Comparison of ENCODE assay signal across 2 cellular contexts in the genomic region with DNA sequence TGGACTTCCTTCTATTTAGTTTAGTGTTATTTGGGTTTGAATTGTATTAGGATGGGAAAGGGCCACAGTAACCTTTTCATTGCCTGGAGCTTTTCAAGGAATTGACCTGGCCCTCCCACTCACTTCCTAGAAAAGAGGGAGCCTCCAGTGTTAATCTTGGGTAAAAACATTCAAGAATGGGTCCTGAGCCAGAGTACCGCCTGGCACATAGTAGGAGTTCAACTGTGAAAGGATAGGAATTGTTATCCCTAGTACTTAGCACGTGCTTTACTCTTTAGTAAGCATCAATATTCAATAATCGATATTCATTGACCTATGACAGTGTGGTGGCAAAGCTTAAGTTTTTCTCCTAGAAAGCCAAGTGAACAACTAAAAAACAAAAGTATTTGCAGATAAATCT.
A peak's percentile ranks its signal among the peaks of the same experiment; 100 is the strongest.
TF ChIP-seq lines count a peak whose summit lies in the region.

No MANE protein-coding gene starts in this region.

TF ChIP-seq in HCT116, 20 proteins besides CTCF, POLR2A, EP300 and RAD21:
- no peak for TF ChIP-seq SRF (IDR thresholded peaks at IDR 0.05; ENCODE audit: low read depth)
- no peak for TF ChIP-seq JUND (IDR thresholded peaks at IDR 0.05)
- TF ChIP-seq TCF7L2 (IDR thresholded peaks at IDR 0.05; ENCODE audit: borderline replicate concordance, extremely low read depth, insufficient read depth, insufficient read length), result no peak
- no peak for TF ChIP-seq CEBPB (IDR thresholded peaks at IDR 0.05; ENCODE audit: low read depth)
- TF ChIP-seq, protein P1, sequence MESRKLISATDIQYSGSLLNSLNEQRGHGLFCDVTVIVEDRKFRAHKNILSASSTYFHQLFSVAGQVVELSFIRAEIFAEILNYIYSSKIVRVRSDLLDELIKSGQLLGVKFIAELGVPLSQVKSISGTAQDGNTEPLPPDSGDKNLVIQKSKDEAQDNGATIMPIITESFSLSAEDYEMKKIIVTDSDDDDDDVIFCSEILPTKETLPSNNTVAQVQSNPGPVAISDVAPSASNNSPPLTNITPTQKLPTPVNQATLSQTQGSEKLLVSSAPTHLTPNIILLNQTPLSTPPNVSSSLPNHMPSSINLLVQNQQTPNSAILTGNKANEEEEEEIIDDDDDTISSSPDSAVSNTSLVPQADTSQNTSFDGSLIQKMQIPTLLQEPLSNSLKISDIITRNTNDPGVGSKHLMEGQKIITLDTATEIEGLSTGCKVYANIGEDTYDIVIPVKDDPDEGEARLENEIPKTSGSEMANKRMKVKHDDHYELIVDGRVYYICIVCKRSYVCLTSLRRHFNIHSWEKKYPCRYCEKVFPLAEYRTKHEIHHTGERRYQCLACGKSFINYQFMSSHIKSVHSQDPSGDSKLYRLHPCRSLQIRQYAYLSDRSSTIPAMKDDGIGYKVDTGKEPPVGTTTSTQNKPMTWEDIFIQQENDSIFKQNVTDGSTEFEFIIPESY (IDR thresholded peaks at IDR 0.05; ENCODE audit: extremely low read depth, insufficient replicate concordance, low read length), result no peak
- TF ChIP-seq EZH2phosphoT487 (IDR thresholded peaks at IDR 0.05; ENCODE audit: borderline replicate concordance), result no peak
- TF ChIP-seq, protein P2, sequence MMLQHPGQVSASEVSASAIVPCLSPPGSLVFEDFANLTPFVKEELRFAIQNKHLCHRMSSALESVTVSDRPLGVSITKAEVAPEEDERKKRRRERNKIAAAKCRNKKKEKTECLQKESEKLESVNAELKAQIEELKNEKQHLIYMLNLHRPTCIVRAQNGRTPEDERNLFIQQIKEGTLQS (IDR thresholded peaks at IDR 0.05), result no peak

TF ChIP-seq in K562, 482 proteins besides CTCF, POLR2A, EP300 and RAD21:
- no peak for TF ChIP-seq ZNF764 (CRISPR knock-in tag; IDR thresholded peaks at IDR 0.05; ENCODE audit: low read depth)
- 0 out of 2 replicates have a peak, but pooled peaks have one; percentile 17 for TF ChIP-seq ARID1B (IDR thresholded peaks at IDR 0.05)
- no peak for TF ChIP-seq MECOM (CRISPR knock-in tag; IDR thresholded peaks at IDR 0.05)
- TF ChIP-seq SOX6 (IDR thresholded peaks at IDR 0.05), result no peak
- TF ChIP-seq BRF1 (IDR thresholded peaks at IDR 0.05; ENCODE audit: borderline replicate concordance, extremely low read depth, insufficient read length), result no peak
- no peak for TF ChIP-seq POLR2H (tag; IDR thresholded peaks at IDR 0.05; ENCODE audit: low read depth)
- 0 out of 2 replicates have a peak, but pooled peaks have one; percentile 17 for TF ChIP-seq STAT5A (IDR thresholded peaks at IDR 0.05; ENCODE audit: borderline replicate concordance, low read length)
- no peak for TF ChIP-seq FOSL1 (tag; conservative IDR thresholded peaks at IDR 0.05)
- no peak for TF ChIP-seq BRD4 (IDR thresholded peaks at IDR 0.05)
- TF ChIP-seq SRSF7 (optimal IDR thresholded peaks at IDR 0.05; ENCODE audit: low read depth, low read length), result no peak
- no peak for TF ChIP-seq BRCA1 (IDR thresholded peaks at IDR 0.05)
- TF ChIP-seq BRCA1 (CRISPR knock-in tag; IDR thresholded peaks at IDR 0.05), result no peak
- TF ChIP-seq ZNF41 (CRISPR knock-in tag; conservative IDR thresholded peaks at IDR 0.05), result no peak
- TF ChIP-seq ZKSCAN1 (IDR thresholded peaks at IDR 0.05; ENCODE audit: low read depth, low read length), result peak; percentile 93
- no peak for TF ChIP-seq HMG20A (CRISPR knock-in tag; conservative IDR thresholded peaks at IDR 0.05)
- TF ChIP-seq DACH1 (IDR thresholded peaks at IDR 0.05; ENCODE audit: partially characterized antibody), result no peak
- TF ChIP-seq SMAD4 (CRISPR knock-in tag; conservative IDR thresholded peaks at IDR 0.05), result no peak
- no peak for TF ChIP-seq MEF2D (tag; conservative IDR thresholded peaks at IDR 0.05; ENCODE audit: low read depth)
- no peak for TF ChIP-seq MYC (IDR thresholded peaks at IDR 0.05; ENCODE audit: low read depth, low read length)
- TF ChIP-seq MYC (CRISPR knock-in tag; IDR thresholded peaks at IDR 0.05; ENCODE audit: borderline replicate concordance, low read depth), result no peak
- TF ChIP-seq ETV1 (tag; conservative IDR thresholded peaks at IDR 0.05; ENCODE audit: low read depth), result no peak
